In the genomic region with DNA sequence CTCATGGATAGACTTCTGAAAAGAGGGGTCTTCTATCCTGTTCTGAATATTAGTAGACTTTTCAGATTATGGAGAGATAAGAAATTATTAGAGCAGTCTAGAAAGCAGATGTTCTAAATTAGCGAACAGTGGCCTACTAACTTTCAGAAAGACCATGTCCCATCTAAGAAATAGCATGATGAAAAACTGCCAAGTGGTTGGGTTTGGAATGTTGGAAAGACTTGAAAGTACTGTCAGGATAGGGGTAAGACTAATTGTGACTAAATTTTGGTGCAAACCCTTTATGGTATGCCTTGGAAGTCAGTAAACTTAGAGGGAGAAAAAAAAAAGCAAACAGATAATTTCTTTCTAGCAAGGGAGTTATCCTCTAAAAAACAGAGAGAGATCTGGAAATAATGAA, we compare ENCODE assay signal across 23 cellular contexts. TPM values are rescaled to one million over a fixed set of nuclear protein-coding genes. Genes with fewer than 3 reads are reported as not detected.
DNase-seq lines count a peak whose midpoint lies in the region; ATAC-seq, FAIRE-seq and TF ChIP-seq lines count a peak whose summit lies in the region.
"Had no signal": no experiment of that assay in that cellular context is flagged by ENCODE, and none has a peak within 500 bp of the region (broad histone marks: within the 10 kb centered on the region; RNA-seq: fewer than 3 reads in every experiment).

No MANE protein-coding gene starts in this region.

- intact Hi-C loops in lower lobe of right lung (cut with DNase I): no loop called here

- DNase-seq in AG10803 (ENCODE audit: low read depth): peak; percentile 24
- DNase-seq in astrocyte of the hippocampus (ENCODE audit: low read depth, low spot score): peak; percentile 50
- no peak for DNase-seq in lower lobe of right lung
- DNase-seq in stimulated activated CD4-positive, alpha-beta T cell treated with anti-CD3 and anti-CD28 coated beads, Interleukin-2, amount 100 ng/mL, for 48 hours: no peak
- no peak for DNase-seq in stimulated activated CD4-positive, alpha-beta T cell treated with anti-CD3 and anti-CD28 coated beads, Interleukin-4, amount 100 ng/mL, for 24 hours
- no peak for DNase-seq in frontal cortex (ENCODE audit: low spot score in 2 of 2)
- DNase-seq: CD4-positive, alpha-beta memory T cell; DND-41; MG63; NCI-H1436; NCI-H187 treated with DMSO at 0.1 percent for 48 hours; NCI-H2107; NCI-H510A; SHP77 treated with DMSO at 0.1 percent for 48 hours had no signal

- peaks cover 34% of the 10 kb centered on the region for H3K36me3 ChIP-seq in lower lobe of right lung

- no peaks in the 10 kb centered on the region for H3K9me3 ChIP-seq in lower lobe of right lung
- H3K9me3 ChIP-seq: BLaER1 treated with 17β-estradiol and CSF1 and Interleukin-3, amounts not matched to agents 10 nM and 100 nM; HAP-1; MG63 had no signal

- H3K27ac ChIP-seq in 22Rv1 (0 out of 2 replicates have a peak overlapping the region, but pooled peaks have one; percentile 7), lower lobe of right lung (peak overlapping the region; percentile 1)
- H3K27ac ChIP-seq: BLaER1 treated with 17β-estradiol and CSF1 and Interleukin-3, amounts not matched to agents 10 nM and 100 nM; HL-60; RWPE1 had no signal

- H3K4me1 ChIP-seq in lower lobe of right lung: peaks cover 11% of the 10 kb centered on the region
- H3K4me1 ChIP-seq: BLaER1 treated with 17β-estradiol and CSF1 and Interleukin-3, amounts not matched to agents 10 nM and 100 nM had no signal

- no peak for ATAC-seq in lower lobe of right lung
- ATAC-seq: GM23338, HepG2, K562 had no signal

- FAIRE-seq in frontal cortex (lab: Jason Lieb, UNC): no peak
- FAIRE-seq: GM12891, HepG2 had no signal

- H3K4me3 ChIP-seq in AG10803 (ENCODE audit: low read length) (no peak overlapping the region), lower lobe of right lung (no peak overlapping the region)
- H3K4me3 ChIP-seq: BLaER1 treated with 17β-estradiol and CSF1 and Interleukin-3, amounts not matched to agents 10 nM and 100 nM; GM23338; HAP-1; K562; MG63 had no signal

- no peaks in the 10 kb centered on the region for H3K27me3 ChIP-seq in lower lobe of right lung (ENCODE audit: low read depth)
- H3K27me3 ChIP-seq: BLaER1 treated with 17β-estradiol and CSF1 and Interleukin-3, amounts not matched to agents 10 nM and 100 nM; MG63 had no signal

- TF ChIP-seq CTCF in 22Rv1 (IDR thresholded peaks at IDR 0.05): no peak
- TF ChIP-seq CTCF in AG10803 (conservative IDR thresholded peaks at IDR 0.05; ENCODE audit: low read length): no peak
- TF ChIP-seq CTCF in lower lobe of right lung (IDR thresholded peaks at IDR 0.05): no peak

RNA-seq across cellular contexts. Expression of gene TANGO6, which starts 41.1 kb away (rescaled TPM):
- total RNA-seq in lower lobe of right lung (20.4 TPM), frontal cortex (31.0 TPM)

Comparison
In these comparisons a context has a peak if more than half of its experiments do, and no peak if none do; other contexts are left out.
1. DNase-seq: peak in AG10803 (single experiment) and astrocyte of the hippocampus (single experiment); none in lower lobe of right lung (single experiment), stimulated activated CD4-positive, alpha-beta T cell treated with anti-CD3 and anti-CD28 coated beads, Interleukin-2, amount 100 ng/mL, for 48 hours (0 of 2), stimulated activated CD4-positive, alpha-beta T cell treated with anti-CD3 and anti-CD28 coated beads, Interleukin-4, amount 100 ng/mL, for 24 hours (single experiment) and frontal cortex (0 of 2).